In genomic region chr2:232886632-232887031, GRCh38 we compare ENCODE assay signal across 1 cellular context.
TF ChIP-seq lines count a peak whose summit lies in the region.

No MANE protein-coding gene starts in this region.

TF ChIP-seq in HepG2, 621 proteins besides CTCF, POLR2A, EP300 and RAD21 (continued from another document):
- no peak for TF ChIP-seq ZNF503 (CRISPR knock-in tag; IDR thresholded peaks at IDR 0.05)
- TF ChIP-seq TRIM22 (IDR thresholded peaks at IDR 0.05): no peak
- no peak for TF ChIP-seq LCORL (IDR thresholded peaks at IDR 0.05)
- TF ChIP-seq LCORL (CRISPR knock-in tag; IDR thresholded peaks at IDR 0.05): no peak
